Comparison of ENCODE assay signal across 36 cellular contexts in the genomic region with DNA sequence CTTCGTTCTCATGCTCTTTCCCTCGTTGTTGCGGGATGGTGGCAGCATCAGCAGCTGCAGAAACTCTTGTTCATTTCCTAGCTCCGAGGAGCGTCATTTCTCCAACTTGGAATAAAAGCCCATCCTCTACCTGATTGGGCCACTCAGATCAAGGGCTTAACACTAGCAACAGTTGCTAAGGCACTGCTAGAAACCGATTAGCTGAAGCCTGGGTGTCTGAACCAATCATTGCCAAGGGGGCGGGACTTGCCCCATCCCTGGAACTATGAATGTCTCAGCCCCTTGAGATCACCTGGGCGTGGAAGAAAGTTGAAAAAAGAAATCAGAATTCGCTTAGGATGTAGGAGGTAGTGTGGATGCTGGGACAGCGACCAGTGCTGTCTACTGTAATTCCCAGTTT.
DNase-seq lines count a peak whose midpoint lies in the region; ATAC-seq and TF ChIP-seq lines count a peak whose summit lies in the region.
"Had no signal": no experiment of that assay in that cellular context is flagged by ENCODE, and none has a peak within 500 bp of the region (broad histone marks: within the 10 kb centered on the region; RNA-seq: fewer than 3 reads in every experiment).

No MANE protein-coding gene starts in this region.

- peaks cover 12 to 17% of the 10 kb centered on the region in 2 experiments for H3K4me1 Mint-ChIP-seq in H9
- H3K4me1 Mint-ChIP-seq: activated CD4-positive, alpha-beta memory T cell treated with anti-CD3 and anti-CD28 coated beads, Interleukin-2, amount 10 ng/mL, durations not matched to agents 7 days and 5 days; activated naive CD4-positive, alpha-beta T cell treated with anti-CD3 and anti-CD28 coated beads, Interleukin-2, amount 10 ng/mL, durations not matched to agents 7 days and 5 days; B cell; CD4-positive, alpha-beta memory T cell; mesothelial cell of epicardium; stimulated activated naive B cell treated with anti-CD40 and anti-IgM and Interleukin-4, amounts not matched to agents 10 μg/mL and 1 μg/mL and 100 μg/mL, for 72 hours had no signal

- H3K27ac Mint-ChIP-seq in H9, result no peak overlapping the region
- H3K27ac Mint-ChIP-seq: activated CD4-positive, alpha-beta memory T cell treated with anti-CD3 and anti-CD28 coated beads, Interleukin-2, amount 10 ng/mL, durations not matched to agents 7 days and 5 days; activated naive CD4-positive, alpha-beta T cell treated with anti-CD3 and anti-CD28 coated beads, Interleukin-2, amount 10 ng/mL, durations not matched to agents 7 days and 5 days; activated T-helper 1 cell treated with anti-CD3 and anti-CD28 coated beads, Interleukin-12 subunit alpha, Interleukin-12 subunit beta, Interleukin-2, Interleukin-4 antibody, amounts not matched to agents 30 ng/mL and 10 ng/mL and 1 ng/mL, durations not matched to agents 14 hours and 24 hours and 36 hours; B cell; CD4-positive, alpha-beta memory T cell; mesothelial cell of epicardium; stimulated activated naive B cell treated with anti-CD40 and anti-IgM and Interleukin-4, amounts not matched to agents 10 μg/mL and 1 μg/mL and 100 μg/mL, for 72 hours; T-helper 2 cell treated with Interferon-gamma antibody and Interleukin-4, amounts not matched to agents 5 μg/mL and 100 μg/mL, for 36 hours; type B pancreatic cell had no signal

- H3K18ac ChIP-seq in H9 (ENCODE audit: insufficient read length, low read depth, low read length), result no peak overlapping the region

- no peak for TF ChIP-seq CTCF in H9 (conservative IDR thresholded peaks at IDR 0.05)

- no CpG with 5 or more reads among the region's 10 CpGs for WGBS in H9 (ENCODE audit: extremely low coverage, insufficient read length, low lambda C conversion rate)

- H3K23me2 ChIP-seq in H9 (ENCODE audit: insufficient read length, low read depth, low read length, poor library complexity, severe bottlenecking), result no peaks in the 10 kb centered on the region

- H4K5ac ChIP-seq in H9 (ENCODE audit: insufficient read length, low read depth, low read length), result no peak overlapping the region

- no peaks in the 10 kb centered on the region for H4K20me1 ChIP-seq in H9 (ENCODE audit: control insufficient read depth, insufficient read depth, insufficient read length)

- no peaks in the 10 kb centered on the region for H3K79me2 ChIP-seq in H9 (ENCODE audit: insufficient read depth, low read length)
- H3K79me2 ChIP-seq: hepatocyte had no signal

- H3K4ac ChIP-seq in H9 (ENCODE audit: low read depth, low read length), result no peak overlapping the region

- no peak overlapping the region for H2AFZ ChIP-seq in H9 (ENCODE audit: low read length)
- H2AFZ ChIP-seq: hepatocyte had no signal

- H3K36me3 Mint-ChIP-seq in H9 (ENCODE audit: insufficient read depth in 1 of 3, low read depth in 3 of 3), result no peaks in the 10 kb centered on the region
- H3K36me3 Mint-ChIP-seq: activated naive CD4-positive, alpha-beta T cell treated with anti-CD3 and anti-CD28 coated beads, Interleukin-2, amount 10 ng/mL, durations not matched to agents 7 days and 5 days; CD4-positive, alpha-beta memory T cell; mesothelial cell of epicardium; stimulated activated naive B cell treated with anti-CD40 and anti-IgM and Interleukin-4, amounts not matched to agents 10 μg/mL and 1 μg/mL and 100 μg/mL, for 72 hours; type B pancreatic cell had no signal

- no peak overlapping the region for H2BK20ac ChIP-seq in H9 (ENCODE audit: low read depth, low read length, poor library complexity, severe bottlenecking)

- H3K56ac ChIP-seq in H9 (ENCODE audit: insufficient read length, low read depth, low read length), result no peak overlapping the region

- DNase-seq in A172 (ENCODE audit: low spot score) (peak; percentile 22), H9 (peak; percentile 73), amniotic epithelial cell (ENCODE audit: low read depth) (peak; percentile 15), iPS-NIHi7 (ENCODE audit: extremely low spot score) (peak; percentile 84)
- DNase-seq in stimulated activated CD4-positive, alpha-beta T cell treated with anti-CD3 and anti-CD28 coated beads, Interleukin-4, amount 100 ng/mL, for 1 hour, result no peak
- DNase-seq: ACHN; activated CD4-positive, alpha-beta memory T cell treated with anti-CD3 and anti-CD28 coated beads, Interleukin-2, amount 10 ng/mL, durations not matched to agents 7 days and 5 days; activated CD4-positive, alpha-beta T cell treated with anti-CD3 and anti-CD28 coated beads for 1 hour; activated CD8-positive, alpha-beta memory T cell treated with anti-CD3 and anti-CD28 coated beads, Interleukin-2, amount 50 U/mL, for 48 hours; activated naive CD4-positive, alpha-beta T cell treated with anti-CD3 and anti-CD28 coated beads, Interleukin-2, amount 10 ng/mL, durations not matched to agents 7 days and 5 days; adrenal gland; body of pancreas; CD4-positive, alpha-beta memory T cell; cerebellar nuclear complex; dermis blood vessel endothelial cell; HCEC 1CT; left ventricle myocardium superior; NCI-H1048; NCI-H1694; NCI-H510A treated with DMSO at 0.1 percent for 48 hours; PC-3; Right ventricle myocardium superior; sigmoid colon; stimulated activated naive B cell treated with anti-CD40 and anti-IgM and Interleukin-4, amounts not matched to agents 10 μg/mL and 1 μg/mL and 100 μg/mL, for 72 hours; substantia nigra had no signal

- no peak overlapping the region for H4K91ac ChIP-seq in H9 (ENCODE audit: insufficient read length, low read depth, low read length)

- H2BK15ac ChIP-seq in H9 (ENCODE audit: low read depth, low read length), result no peak overlapping the region

- H3K4me3 Mint-ChIP-seq in H9, result no peak overlapping the region; a peak in 1 of 5 replicates
- H3K4me3 Mint-ChIP-seq: activated CD4-positive, alpha-beta memory T cell treated with anti-CD3 and anti-CD28 coated beads, Interleukin-2, amount 10 ng/mL, durations not matched to agents 7 days and 5 days; activated naive CD4-positive, alpha-beta T cell treated with anti-CD3 and anti-CD28 coated beads, Interleukin-2, amount 10 ng/mL, durations not matched to agents 7 days and 5 days; activated T-helper 1 cell treated with anti-CD3 and anti-CD28 coated beads, Interleukin-12 subunit alpha, Interleukin-12 subunit beta, Interleukin-2, Interleukin-4 antibody, amounts not matched to agents 30 ng/mL and 10 ng/mL and 1 ng/mL, durations not matched to agents 14 hours and 24 hours and 36 hours; B cell; CD4-positive, alpha-beta memory T cell; mesothelial cell of epicardium; stimulated activated naive B cell treated with anti-CD40 and anti-IgM and Interleukin-4, amounts not matched to agents 10 μg/mL and 1 μg/mL and 100 μg/mL, for 72 hours; T-helper 2 cell treated with Interferon-gamma antibody and Interleukin-4, amounts not matched to agents 5 μg/mL and 100 μg/mL, for 36 hours; type B pancreatic cell had no signal

- H3K27ac ChIP-seq in H9 (ENCODE audit: insufficient read length, low read depth, low read length), result no peak overlapping the region
- H3K27ac ChIP-seq: adrenal gland, body of pancreas, hepatocyte, prostate gland, sigmoid colon had no signal

- no peaks in the 10 kb centered on the region; a peak in 1 of 5 replicates for H3K9me3 Mint-ChIP-seq in H9
- H3K9me3 Mint-ChIP-seq: activated CD4-positive, alpha-beta memory T cell treated with anti-CD3 and anti-CD28 coated beads, Interleukin-2, amount 10 ng/mL, durations not matched to agents 7 days and 5 days; activated naive CD4-positive, alpha-beta T cell treated with anti-CD3 and anti-CD28 coated beads, Interleukin-2, amount 10 ng/mL, durations not matched to agents 7 days and 5 days; activated T-helper 1 cell treated with anti-CD3 and anti-CD28 coated beads, Interleukin-12 subunit alpha, Interleukin-12 subunit beta, Interleukin-2, Interleukin-4 antibody, amounts not matched to agents 30 ng/mL and 10 ng/mL and 1 ng/mL, durations not matched to agents 14 hours and 24 hours and 36 hours; mesothelial cell of epicardium; stimulated activated naive B cell treated with anti-CD40 and anti-IgM and Interleukin-4, amounts not matched to agents 10 μg/mL and 1 μg/mL and 100 μg/mL, for 72 hours; T-helper 2 cell treated with Interferon-gamma antibody and Interleukin-4, amounts not matched to agents 5 μg/mL and 100 μg/mL, for 36 hours; type B pancreatic cell had no signal

- H3K4me1 ChIP-seq in H9 (ENCODE audit: insufficient read depth, low read length), result peaks cover 4% of the 10 kb centered on the region
- H3K4me1 ChIP-seq: adrenal gland, body of pancreas, prostate gland, sigmoid colon had no signal

- no peaks in the 10 kb centered on the region for H3K9me3 ChIP-seq in H9 (ENCODE audit: control insufficient read depth, low read depth, low read length)
- H3K9me3 ChIP-seq: adrenal gland, body of pancreas, prostate gland, sigmoid colon had no signal

- no peaks in the 10 kb centered on the region for H3K27me3 ChIP-seq in H9 (ENCODE audit: insufficient read depth, low read length)
- H3K27me3 ChIP-seq: body of pancreas had no signal

- no peak overlapping the region for H2AK5ac ChIP-seq in H9 (ENCODE audit: insufficient read length, low read length)

- H3K27me3 Mint-ChIP-seq in H9 (ENCODE audit: low read depth), result peaks cover 18% of the 10 kb centered on the region

- no peak overlapping the region for H3K23ac ChIP-seq in H9 (ENCODE audit: insufficient read length, low read depth, low read length)

- H3K4me2 ChIP-seq in H9 (ENCODE audit: insufficient read depth, insufficient read length, low read length), result no peak overlapping the region
- H3K4me2 ChIP-seq: hepatocyte had no signal

- ATAC-seq in HG03280 (IDR thresholded peaks at IDR 0.05; ENCODE audit: unreplicated experiment) (no peak), HG02623 (IDR thresholded peaks at IDR 0.05; ENCODE audit: unreplicated experiment) (no peak), GM21390 (IDR thresholded peaks at IDR 0.05; ENCODE audit: unreplicated experiment) (no peak)
- ATAC-seq: body of pancreas; GM12878; PC-3; stimulated activated naive B cell treated with anti-CD40 and anti-IgM and Interleukin-4, amounts not matched to agents 10 μg/mL and 1 μg/mL and 100 μg/mL, for 72 hours had no signal

- H4K8ac ChIP-seq in H9 (replicated peaks; ENCODE audit: insufficient read length, low read depth, low read length), result no peak overlapping the region

- H3K14ac ChIP-seq in H9 (ENCODE audit: insufficient read depth, low read length), result no peak overlapping the region

- no peak overlapping the region for H3K9ac ChIP-seq in H9 (ENCODE audit: extremely low read depth, insufficient read length, low read length)

- H2BK12ac ChIP-seq in H9 (ENCODE audit: insufficient read length, low read depth, low read length), result no peak overlapping the region

- H3T11ph ChIP-seq in H9 (ENCODE audit: low read length), result no peak overlapping the region

- H2BK5ac ChIP-seq in H9 (ENCODE audit: insufficient read length, low read length), result no peak overlapping the region

- H3K79me1 ChIP-seq in H9 (ENCODE audit: insufficient read depth, low read depth, low read length, poor library complexity, severe bottlenecking), result no peaks in the 10 kb centered on the region

- H2BK120ac ChIP-seq in H9 (ENCODE audit: low read depth, low read length, poor library complexity, severe bottlenecking), result no peak overlapping the region
